ENCODE assay signal across 8 cellular contexts in genomic region chr19:32580901-32581703, GRCh38. TPM values are rescaled to one million over a fixed set of nuclear protein-coding genes. Genes with fewer than 3 reads are reported as not detected.
DNase-seq lines count a peak whose midpoint lies in the region; ATAC-seq and TF ChIP-seq lines count a peak whose summit lies in the region.

Gene PDCD5, plus strand, starts transcription at chr19:32581190. Its CDS starts 72 bp downstream, at chr19:32581262.

- TF ChIP-seq CTCF in GM06990 (IDR thresholded peaks at IDR 0.05; ENCODE audit: insufficient read depth, low read length, poor library complexity, severe bottlenecking) (no peak), HFFc6 (IDR thresholded peaks at IDR 0.05) (no peak), gastroesophageal sphincter (IDR thresholded peaks at IDR 0.05) (peak in 1 of 4 experiments; percentile 6), neutrophil (IDR thresholded peaks at IDR 0.05) (peak; percentile 57), subcutaneous adipose tissue (IDR thresholded peaks at IDR 0.05; ENCODE audit: low read depth) (no peak)

- H3K9ac ChIP-seq in SK-N-MC (ENCODE audit: insufficient read length) = peak within 1 kb of the TSS; percentile 95

- H3K36me3 Mint-ChIP-seq in HFFc6 (ENCODE audit: low read depth) = peaks cover 22% of the 10 kb centered on the region
- H3K36me3 Mint-ChIP-seq in activated naive CD4-positive, alpha-beta T cell treated with anti-CD3 and anti-CD28 coated beads, Interleukin-2, amount 10 ng/mL, durations not matched to agents 7 days and 5 days = peaks cover 27% of the 10 kb centered on the region

- DNase-seq in GM06990 (ENCODE audit: extremely low read depth, insufficient read length) (peak; percentile 97), HFFc6 (peak; percentile 88), NAMALWA (ENCODE audit: low spot score) (peak; percentile 92), SK-N-MC (ENCODE audit: low read depth, low spot score) (peak; percentile 8)
- peak; percentile 98 for DNase-seq in activated naive CD4-positive, alpha-beta T cell treated with anti-CD3 and anti-CD28 coated beads, Interleukin-2, amount 10 ng/mL, durations not matched to agents 7 days and 5 days

- CTCF ChIA-PET in activated naive CD4-positive, alpha-beta T cell treated with anti-CD3 and anti-CD28 coated beads, Interleukin-2, amount 10 ng/mL, durations not matched to agents 7 days and 5 days (lab: Charles Lee) = no interaction called here

- H3K36me3 ChIP-seq in GM06990 (ENCODE audit: control insufficient read depth, insufficient read depth, low read length) = peaks cover 7% of the 10 kb centered on the region
- H3K36me3 ChIP-seq in SK-N-MC (ENCODE audit: insufficient read depth, low read length) = peaks cover 42% of the 10 kb centered on the region
- H3K36me3 ChIP-seq in gastroesophageal sphincter = peaks cover 4 to 32% of the 10 kb centered on the region in 2 donors
- H3K36me3 ChIP-seq in neutrophil = peaks cover 5% of the 10 kb centered on the region

- no peaks in the 10 kb centered on the region for H3K27me3 ChIP-seq in GM06990 (replicated peaks; ENCODE audit: control insufficient read depth, insufficient read depth, low read length)
- H3K27me3 ChIP-seq in gastroesophageal sphincter = no peaks in the 10 kb centered on the region
- H3K27me3 ChIP-seq in neutrophil = peaks cover 21% of the 10 kb centered on the region

- peaks cover 19% of the 10 kb centered on the region for H3K4me1 Mint-ChIP-seq in HFFc6 (ENCODE audit: low read depth)
- peaks cover 42% of the 10 kb centered on the region for H3K4me1 Mint-ChIP-seq in activated naive CD4-positive, alpha-beta T cell treated with anti-CD3 and anti-CD28 coated beads, Interleukin-2, amount 10 ng/mL, durations not matched to agents 7 days and 5 days

- no peaks in the 10 kb centered on the region for H3K9me3 Mint-ChIP-seq in HFFc6
- H3K9me3 Mint-ChIP-seq in activated naive CD4-positive, alpha-beta T cell treated with anti-CD3 and anti-CD28 coated beads, Interleukin-2, amount 10 ng/mL, durations not matched to agents 7 days and 5 days = no peaks in the 10 kb centered on the region

- TF ChIP-seq EP300 in gastroesophageal sphincter (IDR thresholded peaks at IDR 0.05) = no peak

- H3K9me3 ChIP-seq in SK-N-MC (ENCODE audit: low read depth, low read length) (no peaks in the 10 kb centered on the region), gastroesophageal sphincter (no peaks in the 10 kb centered on the region), neutrophil (no peaks in the 10 kb centered on the region)

- no CpG with 5 or more reads among the region's 81 CpGs for WGBS in gastroesophageal sphincter (ENCODE audit: low coverage in 1 of 2), 2 donors

- H3K27ac ChIP-seq in SK-N-MC = peak within 1 kb of the TSS; percentile 25; the same call in 1 of the 2 replicates
- H3K27ac ChIP-seq in gastroesophageal sphincter = peak within 1 kb of the TSS; percentile 80 to 93 (median 90)
- H3K27ac ChIP-seq in neutrophil = peak within 1 kb of the TSS; percentile 74

- H3K4me1 ChIP-seq in gastroesophageal sphincter = peaks cover 0 to 37% (median 7%) of the 10 kb centered on the region in 3 donors
- H3K4me1 ChIP-seq in neutrophil (ENCODE audit: control insufficient read depth in 1 of 2, insufficient read depth in 1 of 2, low read depth in 1 of 2, low read length in 1 of 2) = peaks cover 14 to 18% of the 10 kb centered on the region in 2 experiments

- peak within 1 kb of the TSS; percentile 93 for H3K4me3 Mint-ChIP-seq in HFFc6
- peak within 1 kb of the TSS; percentile 87 for H3K4me3 Mint-ChIP-seq in activated naive CD4-positive, alpha-beta T cell treated with anti-CD3 and anti-CD28 coated beads, Interleukin-2, amount 10 ng/mL, durations not matched to agents 7 days and 5 days

- peak within 1 kb of the TSS; percentile 78 for H3K4me3 ChIP-seq in GM06990 (replicated peaks; ENCODE audit: low read depth, low read length)
- peak within 1 kb of the TSS; percentile 80 for H3K4me3 ChIP-seq in SK-N-MC
- peak within 1 kb of the TSS; percentile 82 to 99 for H3K4me3 ChIP-seq in gastroesophageal sphincter
- peak within 1 kb of the TSS; percentile 82 to 87 for H3K4me3 ChIP-seq in neutrophil (ENCODE audit: low read depth in 1 of 2, low read length in 1 of 2)

- TF ChIP-seq POLR2A in gastroesophageal sphincter (IDR thresholded peaks at IDR 0.05) = peak; percentile 83 to 88

- H3K27me3 Mint-ChIP-seq in HFFc6 (ENCODE audit: insufficient read depth) = peaks cover 3% of the 10 kb centered on the region
- peaks cover 15% of the 10 kb centered on the region for H3K27me3 Mint-ChIP-seq in activated naive CD4-positive, alpha-beta T cell treated with anti-CD3 and anti-CD28 coated beads, Interleukin-2, amount 10 ng/mL, durations not matched to agents 7 days and 5 days

- H3K27ac Mint-ChIP-seq in HFFc6 = peak within 1 kb of the TSS; percentile 72
- H3K27ac Mint-ChIP-seq in activated naive CD4-positive, alpha-beta T cell treated with anti-CD3 and anti-CD28 coated beads, Interleukin-2, amount 10 ng/mL, durations not matched to agents 7 days and 5 days = peak within 1 kb of the TSS; percentile 90

- peak; percentile 98 for ATAC-seq in gastroesophageal sphincter

RNA-seq across cellular contexts. Expression of gene PDCD5, which starts in this region (rescaled TPM):
- 100 to 1,000 TPM; 146 to 196 (median 174) TPM for total RNA-seq in HFFc6 (2021; fragmentation: NEBNext Ultra II Directional; extraction: Animal tissue kit (Norgen Biotek cat#: 25700))
- 100 to 1,000 TPM; 115 to 197 (median 132) TPM for total RNA-seq in gastroesophageal sphincter
- total RNA-seq in subcutaneous adipose tissue = 100 to 1,000 TPM in 1 of 4 donors, 10 to 100 TPM in 3; 84.7 to 132 (median 89.3) TPM

Comparison
In these comparisons a context has a peak if more than half of its experiments do, and no peak if none do; other contexts are left out.
1. Peak in every context shown above with its lines: DNase-seq, ATAC-seq, H3K4me3 ChIP-seq and H3K27ac ChIP-seq.
2. DNase-seq: peak in every context shown above with its lines; median percentile 98 in activated naive CD4-positive, alpha-beta T cell treated with anti-CD3 and anti-CD28 coated beads, Interleukin-2, amount 10 ng/mL, durations not matched to agents 7 days and 5 days; 97 in GM06990; 92 in NAMALWA; 88 in HFFc6; 8 in SK-N-MC.
3. H3K27ac ChIP-seq: peak in every context shown above with its lines; median percentile 90 in gastroesophageal sphincter; 74 in neutrophil; 25 in SK-N-MC.